ENCODE assay signal across 8 cellular contexts in the genomic region with DNA sequence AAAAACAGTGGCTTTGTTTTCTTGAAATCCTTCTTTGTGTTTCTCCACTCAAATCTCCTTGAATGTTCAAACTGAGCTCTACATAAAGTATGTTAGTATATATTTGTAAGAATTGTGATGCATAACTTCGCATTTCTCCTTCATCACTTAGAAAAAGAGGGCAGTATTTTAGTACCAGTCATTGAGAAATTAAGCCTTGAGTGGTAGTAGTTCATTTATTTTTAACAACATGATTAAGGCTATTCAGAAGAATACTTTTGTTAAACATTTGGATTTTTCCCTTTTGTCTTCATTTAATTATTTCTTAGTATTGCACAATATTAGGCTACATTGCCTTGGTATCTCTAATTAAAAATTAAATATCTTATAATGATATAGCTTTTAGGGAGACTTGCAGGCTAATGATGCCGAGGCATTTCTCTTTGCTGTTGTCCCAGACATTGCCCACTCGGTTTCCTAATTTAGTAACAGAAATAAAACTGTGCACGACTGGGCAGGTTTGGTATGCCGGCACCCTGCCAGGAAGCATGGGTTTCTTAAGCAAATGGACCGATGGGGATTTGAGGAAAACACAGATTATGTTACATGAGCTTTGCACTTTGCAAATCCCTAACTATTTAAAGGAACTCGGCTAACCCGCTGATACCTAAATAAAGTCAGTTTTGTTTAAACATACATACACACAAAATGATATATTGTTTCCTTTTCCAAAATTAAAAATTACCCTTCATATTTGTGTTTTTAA. TPM values are rescaled to one million over a fixed set of nuclear protein-coding genes. Genes with fewer than 3 reads are reported as not detected.
DNase-seq lines count a peak whose midpoint lies in the region; ATAC-seq and TF ChIP-seq lines count a peak whose summit lies in the region.

No MANE protein-coding gene starts in this region.

- ATAC-seq in foreskin keratinocyte (peak; percentile 39), GM19397 (IDR thresholded peaks at IDR 0.05; ENCODE audit: unreplicated experiment) (no peak)

- H3K27me3 ChIP-seq in foreskin keratinocyte (no peaks in the 10 kb centered on the region), skeletal muscle satellite cell (ENCODE audit: control insufficient read depth, insufficient read depth, low read length) (no peaks in the 10 kb centered on the region)

- no peaks in the 10 kb centered on the region for H3K9me3 ChIP-seq in skeletal muscle satellite cell (replicated peaks; ENCODE audit: low read length)

- peak overlapping the region; percentile 66 for H3K4me2 ChIP-seq in skeletal muscle satellite cell (ENCODE audit: low read length)

- no peaks in the 10 kb centered on the region for H3K36me3 ChIP-seq in skeletal muscle satellite cell (ENCODE audit: insufficient read depth, low read length)

- H3K9ac ChIP-seq in skeletal muscle satellite cell (ENCODE audit: low read depth, low read length): peak overlapping the region; percentile 48

- H3K4me1 ChIP-seq in foreskin keratinocyte (peaks cover 12% of the 10 kb centered on the region), skeletal muscle satellite cell (ENCODE audit: control insufficient read depth, insufficient read depth, low read length) (peaks cover 26% of the 10 kb centered on the region)

- no peak overlapping the region for H3K27ac ChIP-seq in foreskin keratinocyte

- DNase-seq in HK-2 (ENCODE audit: unreplicated experiment) (peak; percentile 20), RPMI7951 (ENCODE audit: low read depth) (peak; percentile 90), foreskin keratinocyte (peak in 1 of 2 donors; percentile 71), GM13977 (ENCODE audit: low spot score) (no peak), GDM1 (lab: John Stamatoyannopoulos, UW) (no peak)
- DNase-seq in activated T-cell treated with anti-CD3 and anti-CD28 coated beads, Interleukin-2, amount 50 U/mL, for 48 hours: no peak

- no peak overlapping the region for H3K4me3 ChIP-seq in skeletal muscle satellite cell (ENCODE audit: low read length)

- in situ Hi-C loops in GM13977 (cut with MboI; ENCODE audit: low pct_unique_long_range_greater_than_20kb, low sequenced_read_pairs, unreplicated experiment): no loop called here

- TF ChIP-seq CTCF in foreskin keratinocyte (conservative IDR thresholded peaks at IDR 0.05): no peak
- TF ChIP-seq CTCF in GM13977 (IDR thresholded peaks at IDR 0.05; ENCODE audit: extremely low read depth, insufficient read depth, missing control alignments): no peak

RNA-seq across cellular contexts. Expression of a gene that starts 54.7 kb away (rescaled TPM):
- 32.9 and 41.8 TPM in 2 replicates for total RNA-seq in RPMI7951 (2014; rRNA removed; shearing (Covaris generic))
- 12.5 and 14.3 TPM in 2 replicates for total RNA-seq in foreskin keratinocyte
- polyA plus RNA-seq in foreskin keratinocyte: 10.1 and 13.4 TPM in 2 replicates
- total RNA-seq in skeletal muscle satellite cell (2012; rRNA removed): 13.5 and 14.2 TPM in 2 replicates

RNA-seq across cellular contexts. Expression of a gene that starts 56.6 kb away (rescaled TPM):
- total RNA-seq in RPMI7951 (2014; rRNA removed; shearing (Covaris generic)): 37.0 and 38.3 TPM in 2 replicates
- total RNA-seq in foreskin keratinocyte: 14.9 and 19.1 TPM in 2 replicates
- polyA plus RNA-seq in foreskin keratinocyte: 7.1 and 8.4 TPM in 2 replicates
- 16.8 and 19.0 TPM in 2 replicates for total RNA-seq in skeletal muscle satellite cell (2012; rRNA removed)

Comparison
In these comparisons a context has a peak if more than half of its experiments do, and no peak if none do; other contexts are left out.
1. DNase-seq: peak in HK-2 (single experiment) and RPMI7951 (single experiment); none in GM13977 (single experiment), GDM1 (single experiment) and activated T-cell treated with anti-CD3 and anti-CD28 coated beads, Interleukin-2, amount 50 U/mL, for 48 hours (0 of 2).